ENCODE assay signal across 1 cellular context in genomic region chr17:3794890-3795757, GRCh38.
TF ChIP-seq lines count a peak whose summit lies in the region.

No MANE protein-coding gene starts in this region.

TF ChIP-seq in HepG2, 621 proteins besides CTCF, POLR2A, EP300 and RAD21 (continued from another document and continues in another):
- TF ChIP-seq SOX13 (IDR thresholded peaks at IDR 0.05) (no peak; the same call in 1 of the 2 replicates), SOX13 (CRISPR knock-in tag; conservative IDR thresholded peaks at IDR 0.05 in 1 of 2, IDR thresholded peaks at IDR 0.05 in 1 of 2) (peak in 1 of 2 experiments; percentile 69; a peak in 2 of 4 replicates), GFI1 (CRISPR knock-in tag; IDR thresholded peaks at IDR 0.05; ENCODE audit: borderline replicate concordance) (peak; percentile 61; the same call in 1 of the 2 replicates), ZNF441 (CRISPR knock-in tag; IDR thresholded peaks at IDR 0.05; ENCODE audit: borderline replicate concordance) (0 out of 2 replicates have a peak, but pooled peaks have one; percentile 41), FOXC1 (CRISPR knock-in tag; IDR thresholded peaks at IDR 0.05; ENCODE audit: borderline replicate concordance) (no peak; the same call in 1 of the 2 replicates), MED13 (CRISPR knock-in tag; IDR thresholded peaks at IDR 0.05) (0 out of 2 replicates have a peak, but pooled peaks have one; percentile 62), MXI1 (IDR thresholded peaks at IDR 0.05; ENCODE audit: borderline replicate concordance, low read depth, low read length) (0 out of 3 replicates have a peak, but pooled peaks have one; percentile 19), ZNF556 (CRISPR knock-in tag; IDR thresholded peaks at IDR 0.05; ENCODE audit: borderline replicate concordance) (peak; percentile 11; the same call in 1 of the 2 replicates), HMG20B (CRISPR knock-in tag; conservative IDR thresholded peaks at IDR 0.05) (peak; percentile 69; the same call in 1 of the 2 replicates), THAP9 (CRISPR knock-in tag; IDR thresholded peaks at IDR 0.05; ENCODE audit: borderline replicate concordance) (peak; percentile 72), ZNF740 (CRISPR knock-in tag; IDR thresholded peaks at IDR 0.05) (peak; percentile 92), ZNF687 (CRISPR knock-in tag; IDR thresholded peaks at IDR 0.05) (peak; percentile 99), ZNF589 (CRISPR knock-in tag; conservative IDR thresholded peaks at IDR 0.05) (0 out of 2 replicates have a peak, but pooled peaks have one; percentile 67), ZNF564 (CRISPR knock-in tag; IDR thresholded peaks at IDR 0.05) (peak; percentile 64; the same call in 1 of the 2 replicates), HDAC2 (CRISPR knock-in tag; IDR thresholded peaks at IDR 0.05) (peak; percentile 64), FUBP1 (CRISPR knock-in tag; IDR thresholded peaks at IDR 0.05; ENCODE audit: borderline replicate concordance) (no peak), SIX1 (CRISPR knock-in tag; IDR thresholded peaks at IDR 0.05; ENCODE audit: borderline replicate concordance) (peak; percentile 48; the same call in 1 of the 2 replicates), ZNF749 (CRISPR knock-in tag; IDR thresholded peaks at IDR 0.05; ENCODE audit: borderline replicate concordance) (peak; percentile 34; the same call in 1 of the 2 replicates), ZNF792 (CRISPR knock-in tag; IDR thresholded peaks at IDR 0.05) (peak; percentile 67; the same call in 1 of the 2 replicates), YEATS4 (CRISPR knock-in tag; IDR thresholded peaks at IDR 0.05; ENCODE audit: borderline replicate concordance) (peak; percentile 63; the same call in 1 of the 2 replicates), NR2F2 (IDR thresholded peaks at IDR 0.05; ENCODE audit: borderline replicate concordance, low read depth) (peak; percentile 75), ZNF619 (CRISPR knock-in tag; IDR thresholded peaks at IDR 0.05) (peak; percentile 14; the same call in 1 of the 2 replicates), ZNF180 (CRISPR knock-in tag; IDR thresholded peaks at IDR 0.05; ENCODE audit: borderline replicate concordance, low read depth) (peak; percentile 58; the same call in 1 of the 2 replicates), FOXK2 (IDR thresholded peaks at IDR 0.05) (0 out of 2 replicates have a peak, but pooled peaks have one; percentile 34), NR2F6 (IDR thresholded peaks at IDR 0.05) (peak; percentile 87), NR2F6 (CRISPR knock-in tag; IDR thresholded peaks at IDR 0.05) (peak; percentile 80), HNF4G (IDR thresholded peaks at IDR 0.05; ENCODE audit: borderline replicate concordance, low read depth, low read length) (peak; percentile 82), HNF4G (CRISPR knock-in tag; IDR thresholded peaks at IDR 0.05; ENCODE audit: borderline replicate concordance, low read depth) (peak; percentile 72), ZBTB25 (CRISPR knock-in tag; IDR thresholded peaks at IDR 0.05) (peak; percentile 20), PPARG (CRISPR knock-in tag; conservative IDR thresholded peaks at IDR 0.05) (0 out of 2 replicates have a peak, but pooled peaks have one; percentile 46), ZMYM4 (CRISPR knock-in tag; IDR thresholded peaks at IDR 0.05) (peak; percentile 49; the same call in 1 of the 2 replicates), PITX1 (CRISPR knock-in tag; IDR thresholded peaks at IDR 0.05) (peak; percentile 38; the same call in 1 of the 2 replicates), HNF4A (CRISPR knock-in tag; IDR thresholded peaks at IDR 0.05) (peak; percentile 91; the same call in 1 of the 2 replicates), NFKB2 (CRISPR knock-in tag; IDR thresholded peaks at IDR 0.05; ENCODE audit: borderline replicate concordance) (0 out of 2 replicates have a peak, but pooled peaks have one; percentile 64), GATA4 (IDR thresholded peaks at IDR 0.05; ENCODE audit: borderline replicate concordance, low read depth) (no peak), HCFC1 (IDR thresholded peaks at IDR 0.05; ENCODE audit: low read depth, low read length) (no peak), ADNP (CRISPR knock-in tag; IDR thresholded peaks at IDR 0.05) (no peak), ZNF841 (CRISPR knock-in tag; IDR thresholded peaks at IDR 0.05; ENCODE audit: borderline replicate concordance) (no peak), TFE3 (CRISPR knock-in tag; IDR thresholded peaks at IDR 0.05) (peak; percentile 76), DDIT3 (CRISPR knock-in tag; IDR thresholded peaks at IDR 0.05) (no peak), ZNF616 (CRISPR knock-in tag; IDR thresholded peaks at IDR 0.05; ENCODE audit: low read depth) (no peak), KDM2A (CRISPR knock-in tag; IDR thresholded peaks at IDR 0.05; ENCODE audit: borderline replicate concordance, low read depth) (peak; percentile 48; the same call in 1 of the 2 replicates), FOXP1 (IDR thresholded peaks at IDR 0.05) (no peak), FOXP1 (CRISPR knock-in tag; IDR thresholded peaks at IDR 0.05) (peak; percentile 84), SPEN (CRISPR knock-in tag; IDR thresholded peaks at IDR 0.05; ENCODE audit: low read depth) (peak; percentile 68; the same call in 1 of the 2 replicates), ZNF773 (CRISPR knock-in tag; IDR thresholded peaks at IDR 0.05; ENCODE audit: borderline replicate concordance) (0 out of 2 replicates have a peak, but pooled peaks have one; percentile 71), ZNF160 (CRISPR knock-in tag; IDR thresholded peaks at IDR 0.05) (0 out of 2 replicates have a peak, but pooled peaks have one; percentile 43), HHEX (CRISPR knock-in tag; IDR thresholded peaks at IDR 0.05) (peak; percentile 43; the same call in 1 of the 2 replicates), ZNF746 (CRISPR knock-in tag; IDR thresholded peaks at IDR 0.05) (0 out of 2 replicates have a peak, but pooled peaks have one; percentile 33), SMC3 (IDR thresholded peaks at IDR 0.05; ENCODE audit: low read length) (0 out of 2 replicates have a peak, but pooled peaks have one; percentile 6), MIXL1 (CRISPR knock-in tag; IDR thresholded peaks at IDR 0.05) (peak; percentile 22; the same call in 1 of the 2 replicates)
